In genomic region chr10:94205370-94205930, GRCh38 we compare ENCODE assay signal across 17 cellular contexts.
DNase-seq lines count a peak whose midpoint lies in the region; ATAC-seq and TF ChIP-seq lines count a peak whose summit lies in the region.
"Had no signal": no experiment of that assay in that cellular context is flagged by ENCODE, and none has a peak within 500 bp of the region (broad histone marks: within the 10 kb centered on the region; RNA-seq: fewer than 3 reads in every experiment).

No MANE protein-coding gene starts in this region.

- intact Hi-C loops in activated T-helper 2 cell treated with anti-CD3 and anti-CD28 coated beads, Interferon-gamma antibody, Interleukin-2, Interleukin-4, amounts not matched to agents 10 μg/mL and 5 μg/mL and 100 μg/mL, durations not matched to agents 14 hours and 24 hours and 36 hours (cut with micrococcal nuclease), result no loop called here

- H3K9me3 ChIP-seq in HEK293 (ENCODE audit: control insufficient read depth, insufficient read depth, low read depth, low read length) (no peaks in the 10 kb centered on the region), SJCRH30 (replicated peaks) (no peaks in the 10 kb centered on the region)

- POLR2A ChIA-PET in HEK293 (lab: Yijun Ruan, JAX), result no interaction called here

- H3K4me3 Mint-ChIP-seq in immature natural killer cell, result peak overlapping the region in 3 of 5 donors; percentile 36 to 64 (median 48)
- no peak overlapping the region for H3K4me3 Mint-ChIP-seq in activated T-helper 2 cell treated with anti-CD3 and anti-CD28 coated beads, Interferon-gamma antibody, Interleukin-2, Interleukin-4, amounts not matched to agents 10 μg/mL and 5 μg/mL and 100 μg/mL, durations not matched to agents 14 hours and 24 hours and 36 hours (ENCODE audit: low read depth)
- H3K4me3 Mint-ChIP-seq: activated naive CD4-positive, alpha-beta T cell treated with anti-CD3 and anti-CD28 coated beads, Interleukin-2, amount 50 U/mL, for 24 hours; B cell; naive thymus-derived CD4-positive, alpha-beta T cell had no signal

- H3K27ac ChIP-seq in HEK293 (ENCODE audit: extremely low read depth, low read depth, low read length) (no peak overlapping the region), SJCRH30 (no peak overlapping the region)
- H3K27ac ChIP-seq: RWPE1 had no signal

- H3K36me3 Mint-ChIP-seq in immature natural killer cell, result no peaks in the 10 kb centered on the region
- no peaks in the 10 kb centered on the region for H3K36me3 Mint-ChIP-seq in activated T-helper 2 cell treated with anti-CD3 and anti-CD28 coated beads, Interferon-gamma antibody, Interleukin-2, Interleukin-4, amounts not matched to agents 10 μg/mL and 5 μg/mL and 100 μg/mL, durations not matched to agents 14 hours and 24 hours and 36 hours (ENCODE audit: low read depth)
- H3K36me3 Mint-ChIP-seq: activated naive CD4-positive, alpha-beta T cell treated with anti-CD3 and anti-CD28 coated beads, Interleukin-2, amount 50 U/mL, for 24 hours; naive thymus-derived CD4-positive, alpha-beta T cell had no signal

- no peak for TF ChIP-seq CTCF in AG10803 (conservative IDR thresholded peaks at IDR 0.05; ENCODE audit: low read length)
- no peak for TF ChIP-seq CTCF in HEK293 (tag by site-specific recombination; IDR thresholded peaks at IDR 0.05)

- H3K4me3 ChIP-seq in AG10803 (ENCODE audit: low read length) (no peak overlapping the region), HEK293 (ENCODE audit: low read depth, low read length) (no peak overlapping the region), SJCRH30 (no peak overlapping the region)

- CTCF ChIA-PET in HEK293 (lab: Yijun Ruan, JAX), result no interaction called here

- peak; percentile 44 for DNase-seq in AG10803 (ENCODE audit: low read depth)
- peak; percentile 18 to 45 for DNase-seq in SJCRH30
- no peak for DNase-seq in immature natural killer cell
- no peak for DNase-seq in H4 (ENCODE audit: low spot score)
- no peak for DNase-seq in T-helper 1 cell
- no peak for DNase-seq in activated T-helper 2 cell treated with anti-CD3 and anti-CD28 coated beads, Interferon-gamma antibody, Interleukin-2, Interleukin-4, amounts not matched to agents 10 μg/mL and 5 μg/mL and 100 μg/mL, durations not matched to agents 14 hours and 24 hours and 36 hours (ENCODE audit: low spot score)
- DNase-seq: DMS153; effector CD8-positive, alpha-beta T cell; Karpas-422; left ventricle myocardium superior; naive thymus-derived CD4-positive, alpha-beta T cell; NCI-H774 had no signal

- H3K27me3 Mint-ChIP-seq in immature natural killer cell (ENCODE audit: low read depth in 3 of 3), result peaks cover 1 to 6% (median 1%) of the 10 kb centered on the region in 3 donors
- H3K27me3 Mint-ChIP-seq in activated T-helper 2 cell treated with anti-CD3 and anti-CD28 coated beads, Interferon-gamma antibody, Interleukin-2, Interleukin-4, amounts not matched to agents 10 μg/mL and 5 μg/mL and 100 μg/mL, durations not matched to agents 14 hours and 24 hours and 36 hours (ENCODE audit: low read depth), result no peaks in the 10 kb centered on the region
- H3K27me3 Mint-ChIP-seq: activated naive CD4-positive, alpha-beta T cell treated with anti-CD3 and anti-CD28 coated beads, Interleukin-2, amount 50 U/mL, for 24 hours had no signal

- H3K27ac Mint-ChIP-seq in immature natural killer cell, result peak overlapping the region in 5 of 6 donors; percentile 45 to 88 (median 63)
- no peak overlapping the region for H3K27ac Mint-ChIP-seq in activated T-helper 2 cell treated with anti-CD3 and anti-CD28 coated beads, Interferon-gamma antibody, Interleukin-2, Interleukin-4, amounts not matched to agents 10 μg/mL and 5 μg/mL and 100 μg/mL, durations not matched to agents 14 hours and 24 hours and 36 hours
- H3K27ac Mint-ChIP-seq: activated naive CD4-positive, alpha-beta T cell treated with anti-CD3 and anti-CD28 coated beads, Interleukin-2, amount 50 U/mL, for 24 hours; B cell; naive thymus-derived CD4-positive, alpha-beta T cell had no signal

- no peak for ATAC-seq in HG03280 (IDR thresholded peaks at IDR 0.05; ENCODE audit: unreplicated experiment)
- ATAC-seq: left ventricle myocardium superior; naive thymus-derived CD4-positive, alpha-beta T cell had no signal

- H3K27me3 ChIP-seq in SJCRH30, result no peaks in the 10 kb centered on the region

- H3K36me3 ChIP-seq in HEK293 (ENCODE audit: control insufficient read depth in 2 of 2, insufficient read depth in 1 of 2, low read length in 2 of 2) (no peaks in the 10 kb centered on the region), SJCRH30 (no peaks in the 10 kb centered on the region)

- H3K9me3 Mint-ChIP-seq in immature natural killer cell, result peaks cover 0 to 2% (median 0%) of the 10 kb centered on the region in 6 donors
- H3K9me3 Mint-ChIP-seq in activated T-helper 2 cell treated with anti-CD3 and anti-CD28 coated beads, Interferon-gamma antibody, Interleukin-2, Interleukin-4, amounts not matched to agents 10 μg/mL and 5 μg/mL and 100 μg/mL, durations not matched to agents 14 hours and 24 hours and 36 hours, result no peaks in the 10 kb centered on the region
- H3K9me3 Mint-ChIP-seq: activated naive CD4-positive, alpha-beta T cell treated with anti-CD3 and anti-CD28 coated beads, Interleukin-2, amount 50 U/mL, for 24 hours had no signal

- H3K4me1 ChIP-seq in HEK293 (ENCODE audit: control insufficient read depth, insufficient read depth, low read length), result no peaks in the 10 kb centered on the region
- H3K4me1 ChIP-seq in SJCRH30, result peaks cover 18% of the 10 kb centered on the region

- peaks cover 28 to 29% of the 10 kb centered on the region in 2 donors for H3K4me1 Mint-ChIP-seq in immature natural killer cell
- no peaks in the 10 kb centered on the region for H3K4me1 Mint-ChIP-seq in activated T-helper 2 cell treated with anti-CD3 and anti-CD28 coated beads, Interferon-gamma antibody, Interleukin-2, Interleukin-4, amounts not matched to agents 10 μg/mL and 5 μg/mL and 100 μg/mL, durations not matched to agents 14 hours and 24 hours and 36 hours (ENCODE audit: low read depth)
- H3K4me1 Mint-ChIP-seq: activated naive CD4-positive, alpha-beta T cell treated with anti-CD3 and anti-CD28 coated beads, Interleukin-2, amount 50 U/mL, for 24 hours; B cell had no signal

TF ChIP-seq in HEK293, 187 proteins besides CTCF, POLR2A, EP300 and RAD21:
- TF ChIP-seq ZNF585B (tag by site-specific recombination; IDR thresholded peaks at IDR 0.05) (no peak), ZNF549 (tag by site-specific recombination; IDR thresholded peaks at IDR 0.05) (peak; percentile 45; the same call in 1 of the 2 replicates)
- TF ChIP-seq, protein P1, sequence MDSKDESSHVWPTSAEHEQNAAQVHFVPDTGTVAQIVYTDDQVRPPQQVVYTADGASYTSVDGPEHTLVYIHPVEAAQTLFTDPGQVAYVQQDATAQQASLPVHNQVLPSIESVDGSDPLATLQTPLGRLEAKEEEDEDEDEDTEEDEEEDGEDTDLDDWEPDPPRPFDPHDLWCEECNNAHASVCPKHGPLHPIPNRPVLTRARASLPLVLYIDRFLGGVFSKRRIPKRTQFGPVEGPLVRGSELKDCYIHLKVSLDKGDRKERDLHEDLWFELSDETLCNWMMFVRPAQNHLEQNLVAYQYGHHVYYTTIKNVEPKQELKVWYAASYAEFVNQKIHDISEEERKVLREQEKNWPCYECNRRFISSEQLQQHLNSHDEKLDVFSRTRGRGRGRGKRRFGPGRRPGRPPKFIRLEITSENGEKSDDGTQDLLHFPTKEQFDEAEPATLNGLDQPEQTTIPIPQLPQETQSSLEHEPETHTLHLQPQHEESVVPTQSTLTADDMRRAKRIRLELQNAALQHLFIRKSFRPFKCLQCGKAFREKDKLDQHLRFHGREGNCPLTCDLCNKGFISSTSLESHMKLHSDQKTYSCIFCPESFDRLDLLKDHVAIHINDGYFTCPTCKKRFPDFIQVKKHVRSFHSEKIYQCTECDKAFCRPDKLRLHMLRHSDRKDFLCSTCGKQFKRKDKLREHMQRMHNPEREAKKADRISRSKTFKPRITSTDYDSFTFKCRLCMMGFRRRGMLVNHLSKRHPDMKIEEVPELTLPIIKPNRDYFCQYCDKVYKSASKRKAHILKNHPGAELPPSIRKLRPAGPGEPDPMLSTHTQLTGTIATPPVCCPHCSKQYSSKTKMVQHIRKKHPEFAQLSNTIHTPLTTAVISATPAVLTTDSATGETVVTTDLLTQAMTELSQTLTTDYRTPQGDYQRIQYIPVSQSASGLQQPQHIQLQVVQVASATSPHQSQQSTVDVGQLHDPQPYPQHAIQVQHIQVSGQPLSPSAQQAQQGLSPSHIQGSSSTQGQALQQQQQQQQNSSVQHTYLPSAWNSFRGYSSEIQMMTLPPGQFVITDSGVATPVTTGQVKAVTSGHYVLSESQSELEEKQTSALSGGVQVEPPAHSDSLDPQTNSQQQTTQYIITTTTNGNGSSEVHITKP (tag by site-specific recombination; IDR thresholded peaks at IDR 0.05), result peak; percentile 19; the same call in 1 of the 2 replicates

Comparison
In these comparisons a context has a peak if more than half of its experiments do, and no peak if none do; other contexts are left out.
1. DNase-seq: peak in AG10803 (single experiment) and SJCRH30 (2 of 2); none in immature natural killer cell (0 of 3), H4 (single experiment), T-helper 1 cell (0 of 5) and activated T-helper 2 cell treated with anti-CD3 and anti-CD28 coated beads, Interferon-gamma antibody, Interleukin-2, Interleukin-4, amounts not matched to agents 10 μg/mL and 5 μg/mL and 100 μg/mL, durations not matched to agents 14 hours and 24 hours and 36 hours (single experiment).